ENCODE assay signal across 1 cellular context in genomic region chr9:134330590-134330989, GRCh38.
TF ChIP-seq lines count a peak whose summit lies in the region.

No MANE protein-coding gene starts in this region.

TF ChIP-seq in WTC11, 78 proteins besides CTCF, POLR2A, EP300 and RAD21 (continued from another document):
- TF ChIP-seq, protein P1, sequence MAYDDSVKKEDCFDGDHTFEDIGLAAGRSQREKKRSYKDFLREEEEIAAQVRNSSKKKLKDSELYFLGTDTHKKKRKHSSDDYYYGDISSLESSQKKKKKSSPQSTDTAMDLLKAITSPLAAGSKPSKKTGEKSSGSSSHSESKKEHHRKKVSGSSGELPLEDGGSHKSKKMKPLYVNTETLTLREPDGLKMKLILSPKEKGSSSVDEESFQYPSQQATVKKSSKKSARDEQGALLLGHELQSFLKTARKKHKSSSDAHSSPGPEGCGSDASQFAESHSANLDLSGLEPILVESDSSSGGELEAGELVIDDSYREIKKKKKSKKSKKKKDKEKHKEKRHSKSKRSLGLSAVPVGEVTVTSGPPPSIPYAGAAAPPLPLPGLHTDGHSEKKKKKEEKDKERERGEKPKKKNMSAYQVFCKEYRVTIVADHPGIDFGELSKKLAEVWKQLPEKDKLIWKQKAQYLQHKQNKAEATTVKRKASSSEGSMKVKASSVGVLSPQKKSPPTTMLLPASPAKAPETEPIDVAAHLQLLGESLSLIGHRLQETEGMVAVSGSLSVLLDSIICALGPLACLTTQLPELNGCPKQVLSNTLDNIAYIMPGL (CRISPR knock-in tag; IDR thresholded peaks at IDR 0.05) = no peak
- TF ChIP-seq CDX4 (CRISPR knock-in tag; IDR thresholded peaks at IDR 0.05; ENCODE audit: borderline replicate concordance) (no peak), ZBTB21 (CRISPR knock-in tag; IDR thresholded peaks at IDR 0.05; ENCODE audit: borderline replicate concordance) (no peak), ESRRA (CRISPR knock-in tag; IDR thresholded peaks at IDR 0.05; ENCODE audit: borderline replicate concordance) (no peak), FOXP1 (CRISPR knock-in tag; IDR thresholded peaks at IDR 0.05; ENCODE audit: borderline replicate concordance) (no peak), FOXP4 (CRISPR knock-in tag; IDR thresholded peaks at IDR 0.05) (no peak), TP53 (CRISPR knock-in tag; IDR thresholded peaks at IDR 0.05) (no peak)
- TF ChIP-seq, protein P2, sequence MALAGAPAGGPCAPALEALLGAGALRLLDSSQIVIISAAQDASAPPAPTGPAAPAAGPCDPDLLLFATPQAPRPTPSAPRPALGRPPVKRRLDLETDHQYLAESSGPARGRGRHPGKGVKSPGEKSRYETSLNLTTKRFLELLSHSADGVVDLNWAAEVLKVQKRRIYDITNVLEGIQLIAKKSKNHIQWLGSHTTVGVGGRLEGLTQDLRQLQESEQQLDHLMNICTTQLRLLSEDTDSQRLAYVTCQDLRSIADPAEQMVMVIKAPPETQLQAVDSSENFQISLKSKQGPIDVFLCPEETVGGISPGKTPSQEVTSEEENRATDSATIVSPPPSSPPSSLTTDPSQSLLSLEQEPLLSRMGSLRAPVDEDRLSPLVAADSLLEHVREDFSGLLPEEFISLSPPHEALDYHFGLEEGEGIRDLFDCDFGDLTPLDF (CRISPR knock-in tag; IDR thresholded peaks at IDR 0.05) = no peak
